8 cellular contexts compared by ENCODE assay signal in the genomic region with DNA sequence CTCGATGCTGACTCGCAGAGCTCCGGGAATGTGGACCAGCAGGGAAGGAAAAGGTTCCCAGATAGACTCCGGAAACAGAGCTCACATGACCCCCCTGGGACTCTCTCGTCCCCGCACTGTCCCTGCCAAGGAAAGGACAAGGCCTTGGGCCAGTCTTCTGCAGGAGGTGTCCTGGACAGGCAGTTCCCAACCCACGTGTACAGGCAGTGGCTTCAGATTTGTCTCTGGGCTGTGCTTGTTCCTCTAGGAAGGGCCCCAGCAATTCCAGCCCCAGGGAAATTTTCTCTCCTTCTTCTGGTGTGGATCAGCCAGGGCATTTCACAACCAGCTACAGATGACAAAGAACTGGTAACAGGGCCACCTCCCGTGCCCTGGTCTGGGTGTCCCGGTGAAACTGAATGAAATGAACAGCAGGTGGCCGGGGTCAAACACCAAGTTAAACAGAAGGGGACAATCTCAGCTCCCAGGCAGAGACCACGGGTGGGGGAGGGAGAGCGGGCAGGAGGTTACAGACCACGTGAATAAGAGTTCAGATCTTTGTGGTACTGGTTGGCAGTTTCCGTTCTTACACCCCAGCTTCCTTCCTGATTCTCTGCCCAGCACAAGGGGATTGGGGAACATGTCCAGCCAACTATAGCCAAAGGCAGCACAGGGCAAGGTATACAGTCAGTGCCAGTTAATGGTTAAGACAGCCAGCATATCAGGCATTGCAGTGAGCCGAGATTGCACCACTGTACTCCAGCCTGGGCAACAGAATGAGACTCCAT. TPM values are rescaled to one million over a fixed set of nuclear protein-coding genes. Genes with fewer than 3 reads are reported as not detected.
DNase-seq lines count a peak whose midpoint lies in the region; ATAC-seq lines count a peak whose summit lies in the region.

No MANE protein-coding gene starts in this region.

- H3K27me3 Mint-ChIP-seq in activated naive CD8-positive, alpha-beta T cell treated with anti-CD3 and anti-CD28 coated beads for 36 hours: no peaks in the 10 kb centered on the region
- no peaks in the 10 kb centered on the region for H3K27me3 Mint-ChIP-seq in naive B cell

- H3K9me3 Mint-ChIP-seq in activated naive CD8-positive, alpha-beta T cell treated with anti-CD3 and anti-CD28 coated beads for 36 hours: peaks cover 3% of the 10 kb centered on the region
- no peaks in the 10 kb centered on the region for H3K9me3 Mint-ChIP-seq in naive B cell

- ATAC-seq in naive B cell (ENCODE audit: low read depth in 2 of 2) (peak; percentile 74 to 75), HG02870 (IDR thresholded peaks at IDR 0.05; ENCODE audit: unreplicated experiment) (no peak)

- H3K36me3 Mint-ChIP-seq in activated naive CD8-positive, alpha-beta T cell treated with anti-CD3 and anti-CD28 coated beads for 36 hours: peaks cover 12% of the 10 kb centered on the region
- no peaks in the 10 kb centered on the region for H3K36me3 Mint-ChIP-seq in naive B cell

- peaks cover 97% of the 10 kb centered on the region for H3K4me1 Mint-ChIP-seq in activated naive CD8-positive, alpha-beta T cell treated with anti-CD3 and anti-CD28 coated beads for 36 hours
- peaks cover 51 to 79% (median 74%) of the 10 kb centered on the region in 3 donors for H3K4me1 Mint-ChIP-seq in naive B cell

- DNase-seq in CD1c-positive myeloid dendritic cell (ENCODE audit: extremely low spot score) (peak; percentile 68), NOMO-1 (lab: John Stamatoyannopoulos, UW; ENCODE audit: unreplicated experiment in 2 of 2) (peak; percentile 71 to 86), naive B cell (peak; percentile 42), mesenteric fat pad (ENCODE audit: low spot score) (no peak), NCI-H2081 treated with DMSO at 0.1 percent for 48 hours (lab: John Stamatoyannopoulos, UW) (no peak), DMS153 (lab: John Stamatoyannopoulos, UW) (no peak)
- DNase-seq in activated naive CD8-positive, alpha-beta T cell treated with anti-CD3 and anti-CD28 coated beads for 36 hours: peak; percentile 64

- peak overlapping the region; percentile 55 for H3K4me3 Mint-ChIP-seq in activated naive CD8-positive, alpha-beta T cell treated with anti-CD3 and anti-CD28 coated beads for 36 hours
- peak overlapping the region; percentile 16 to 89 (median 70) for H3K4me3 Mint-ChIP-seq in naive B cell

- H3K27ac Mint-ChIP-seq in activated naive CD8-positive, alpha-beta T cell treated with anti-CD3 and anti-CD28 coated beads for 36 hours: peak overlapping the region; percentile 97
- peak overlapping the region; percentile 61 to 93 (median 82) for H3K27ac Mint-ChIP-seq in naive B cell

RNA-seq across cellular contexts. Expression of a gene that starts 52.2 kb away (rescaled TPM):
- total RNA-seq in activated naive CD8-positive, alpha-beta T cell treated with anti-CD3 and anti-CD28 coated beads for 36 hours: 100 to 1,000 TPM; 119 to 122 TPM
- polyA plus RNA-seq in naive B cell (ENCODE audit: low read depth in 6 of 6): 10 to 100 TPM; 28.6 to 53.0 (median 43.6) TPM
- 94.0 TPM for total RNA-seq in mesenteric fat pad

Comparison
In these comparisons a context has a peak if more than half of its experiments do, and no peak if none do; other contexts are left out.
1. DNase-seq: peak in CD1c-positive myeloid dendritic cell (single experiment), NOMO-1 (2 of 2), activated naive CD8-positive, alpha-beta T cell treated with anti-CD3 and anti-CD28 coated beads for 36 hours (single experiment) and naive B cell (single experiment); none in mesenteric fat pad (single experiment), NCI-H2081 treated with DMSO at 0.1 percent for 48 hours (single experiment) and DMS153 (single experiment).